14 cellular contexts compared by ENCODE assay signal in the genomic region with DNA sequence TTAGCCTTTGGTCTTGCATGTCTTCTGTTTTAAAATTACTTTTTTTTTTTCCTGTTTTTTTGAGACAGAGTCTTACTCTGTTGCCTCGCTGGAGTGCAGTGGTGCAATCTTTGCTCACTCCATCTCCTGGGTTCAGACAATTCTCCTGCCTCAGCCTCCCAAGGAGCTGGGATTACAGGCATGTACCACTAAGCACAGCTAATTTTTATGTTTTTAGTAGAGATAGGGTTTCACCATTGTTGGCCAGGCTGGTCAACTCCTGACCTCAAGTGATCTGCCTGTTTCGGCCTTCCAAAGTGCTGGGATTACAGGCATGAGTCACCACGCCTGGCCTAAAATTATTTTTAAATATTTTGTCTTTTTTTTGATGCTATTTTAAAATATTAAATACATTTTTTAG. TPM values are rescaled to one million over a fixed set of nuclear protein-coding genes. Genes with fewer than 3 reads are reported as not detected.
DNase-seq lines count a peak whose midpoint lies in the region; ATAC-seq and TF ChIP-seq lines count a peak whose summit lies in the region.
"Had no signal": no experiment of that assay in that cellular context is flagged by ENCODE, and none has a peak within 500 bp of the region (broad histone marks: within the 10 kb centered on the region; RNA-seq: fewer than 3 reads in every experiment).

No MANE protein-coding gene starts in this region.

- peak in 3 of 4 donors; percentile 52 to 75 (median 72) for ATAC-seq in heart left ventricle
- ATAC-seq: mucosa of descending colon had no signal

- H2AFZ ChIP-seq in trophoblast cell (ENCODE audit: insufficient read depth, low read length, poor library complexity), result no peak overlapping the region

- H4K8ac ChIP-seq in trophoblast cell (ENCODE audit: low read depth, low read length), result peak overlapping the region; percentile 10

- H3K18ac ChIP-seq in trophoblast cell (ENCODE audit: low read length), result peak overlapping the region; percentile 53

- no peak overlapping the region for H3K14ac ChIP-seq in trophoblast cell (ENCODE audit: low read length)

- 48 to 71% (median 56%) methylated on average over 3 of the region's 3 CpGs for WGBS in heart left ventricle, 4 donors
- no CpG with 5 or more reads among the region's 3 CpGs for WGBS in trophoblast cell (ENCODE audit: extremely low coverage, insufficient coverage, insufficient read length)

- intact Hi-C loops in heart left ventricle (cut with DNase I), result no loop called here

- no peak overlapping the region for H2AK5ac ChIP-seq in trophoblast cell (ENCODE audit: low read length)

- H3K4me2 ChIP-seq in trophoblast cell (ENCODE audit: low read length), result no peak overlapping the region
- H3K4me2 ChIP-seq: smooth muscle cell had no signal

- H3K9me3 ChIP-seq in heart left ventricle, result no peaks in the 10 kb centered on the region
- H3K9me3 ChIP-seq in trophoblast cell (ENCODE audit: insufficient read depth, low read depth, low read length), result no peaks in the 10 kb centered on the region
- H3K9me3 ChIP-seq: mucosa of descending colon had no signal

- H3K23ac ChIP-seq in trophoblast cell (ENCODE audit: low read length), result no peak overlapping the region

- no peak overlapping the region for H4K12ac ChIP-seq in trophoblast cell (ENCODE audit: low read depth, low read length)

- H3K27ac ChIP-seq in heart left ventricle (no peak overlapping the region), trophoblast cell (ENCODE audit: low read depth, low read length) (no peak overlapping the region)

- no peak overlapping the region for H2BK12ac ChIP-seq in trophoblast cell (ENCODE audit: low read length)

- H3K36me3 ChIP-seq in heart left ventricle, result peaks cover 0 to 12% (median 3%) of the 10 kb centered on the region in 9 donors
- peaks cover 2 to 11% of the 10 kb centered on the region in 2 experiments for H3K36me3 ChIP-seq in trophoblast cell (ENCODE audit: control insufficient read depth in 1 of 2, insufficient read depth in 2 of 2, low read length in 2 of 2)

- DNase-seq in ELR (ENCODE audit: low read depth) (peak; percentile 43), amniotic epithelial cell (ENCODE audit: low read depth) (peak; percentile 88), heart left ventricle (peak in 1 of 5 donors; percentile 42), trophoblast cell (no peak), NCI-H2029 (lab: John Stamatoyannopoulos, UW) (no peak), cerebellar nuclear complex (lab: John Stamatoyannopoulos, UW) (no peak), COLO668 (lab: John Stamatoyannopoulos, UW; ENCODE audit: unreplicated experiment) (no peak), pons (ENCODE audit: low spot score) (no peak)
- DNase-seq: AML-193; effector memory CD4-positive, alpha-beta T cell; mucosa of descending colon; NCI-H345; OCI-M1 had no signal

- H3K4me1 ChIP-seq in heart left ventricle (peaks cover 0 to 51% (median 28%) of the 10 kb centered on the region in 12 donors), trophoblast cell (ENCODE audit: control insufficient read depth in 1 of 2, insufficient read depth in 2 of 2, low read length in 2 of 2) (no peaks in the 10 kb centered on the region)

- H3K27me3 ChIP-seq in heart left ventricle, result no peaks in the 10 kb centered on the region
- H3K27me3 ChIP-seq in trophoblast cell (ENCODE audit: insufficient read depth, low read length), result no peaks in the 10 kb centered on the region

- no peak overlapping the region for H3K4ac ChIP-seq in trophoblast cell (ENCODE audit: low read depth, low read length)

- H3K79me1 ChIP-seq in trophoblast cell (ENCODE audit: low read length), result no peaks in the 10 kb centered on the region

- no peak overlapping the region for H2BK5ac ChIP-seq in trophoblast cell (ENCODE audit: low read depth, low read length, poor library complexity)

- H3K9ac ChIP-seq in trophoblast cell (ENCODE audit: low read length), result no peak overlapping the region

- H3K79me2 ChIP-seq in trophoblast cell (ENCODE audit: control insufficient read depth, insufficient read depth, low read length, poor library complexity), result peaks cover 6% of the 10 kb centered on the region

- no peak overlapping the region for H2BK120ac ChIP-seq in trophoblast cell (ENCODE audit: insufficient read depth, low read length, poor library complexity)

- TF ChIP-seq POLR2A in heart left ventricle (IDR thresholded peaks at IDR 0.05), result no peak

- TF ChIP-seq CTCF in heart left ventricle (IDR thresholded peaks at IDR 0.05), result no peak

- no peak overlapping the region for H4K91ac ChIP-seq in trophoblast cell (ENCODE audit: low read depth, low read length)

- H3K4me3 ChIP-seq in heart left ventricle (no peak overlapping the region), trophoblast cell (ENCODE audit: low read depth, low read length) (no peak overlapping the region)
- H3K4me3 ChIP-seq: mucosa of descending colon, smooth muscle cell had no signal

RNA-seq across cellular contexts. Expression of a gene that starts 38.5 kb away (rescaled TPM):
- total RNA-seq in heart left ventricle, result 10 to 100 TPM; 17.1 to 30.7 (median 25.2) TPM
- 10 to 100 TPM; 16.0 to 30.3 TPM for polyA plus RNA-seq in heart left ventricle
- 53.9 and 56.9 TPM in 2 replicates for polyA plus RNA-seq in trophoblast cell (2013)

RNA-seq across cellular contexts. Expression of a gene that starts 47.1 kb away (rescaled TPM):
- total RNA-seq in heart left ventricle, result 1 to 10 TPM; 2.3 to 5.4 (median 3.6) TPM
- under 1 TPM; 0.61 to 0.75 TPM for polyA plus RNA-seq in heart left ventricle
- 27.4 and 28.4 TPM in 2 replicates for polyA plus RNA-seq in trophoblast cell (2013)

Comparison
In these comparisons a context has a peak if more than half of its experiments do, and no peak if none do; other contexts are left out.
1. DNase-seq: peak in ELR (single experiment) and amniotic epithelial cell (single experiment); none in trophoblast cell (0 of 2), NCI-H2029 (single experiment), cerebellar nuclear complex (0 of 2), COLO668 (single experiment) and pons (single experiment).